In the genomic region with DNA sequence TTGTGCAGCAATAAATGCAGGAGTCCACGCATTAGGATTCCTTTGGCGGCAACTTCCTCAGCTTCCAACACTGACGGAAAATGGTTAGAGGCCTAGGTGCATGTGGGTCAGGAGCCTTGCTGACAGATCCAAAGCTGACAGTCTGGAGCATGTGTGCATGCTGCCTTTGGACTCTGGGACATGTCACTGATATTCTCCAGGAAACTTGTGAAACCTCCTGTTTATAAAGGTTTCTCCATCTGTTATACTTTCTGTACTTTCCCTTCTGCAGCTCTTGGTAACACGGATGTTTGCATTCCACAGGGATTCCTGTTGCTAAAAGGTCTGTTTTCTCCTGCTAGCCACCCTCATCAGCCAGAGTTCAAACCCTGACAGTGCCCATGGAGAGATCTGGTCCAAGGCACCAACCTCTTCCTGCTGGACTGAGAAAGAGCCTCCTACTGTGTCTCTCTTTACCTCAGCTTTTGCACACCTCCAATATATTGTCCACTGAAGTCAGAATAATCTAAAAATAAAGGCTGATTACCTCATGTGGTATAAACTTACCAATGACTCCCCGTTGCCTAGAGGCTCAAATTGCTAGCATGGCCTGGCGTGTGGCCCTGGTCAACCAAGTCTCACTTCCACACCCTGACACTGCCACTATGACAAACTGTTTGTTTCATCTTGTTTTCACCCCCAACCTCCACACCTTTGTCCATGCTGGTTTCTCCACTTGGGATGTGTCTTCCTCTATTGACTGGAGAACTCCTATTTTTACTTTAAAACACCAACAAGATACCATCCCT, we compare ENCODE assay signal across 22 cellular contexts. TPM values are rescaled to one million over a fixed set of nuclear protein-coding genes. Genes with fewer than 3 reads are reported as not detected.
DNase-seq lines count a peak whose midpoint lies in the region; ATAC-seq and TF ChIP-seq lines count a peak whose summit lies in the region.
"Had no signal": no experiment of that assay in that cellular context is flagged by ENCODE, and none has a peak within 500 bp of the region (broad histone marks: within the 10 kb centered on the region; RNA-seq: fewer than 3 reads in every experiment).

No MANE protein-coding gene starts in this region.

- no peak overlapping the region for H3K4me2 ChIP-seq in mesendoderm (ENCODE audit: low read length)

- no peak overlapping the region for H3K4me3 Mint-ChIP-seq in dendritic cell treated with granulocyte-macrophage colony-stimulating factor and Interleukin-4, amounts not matched to agents 40 ng/mL and 50 ng/mL, for 4 days
- H3K4me3 Mint-ChIP-seq: activated CD4-positive, alpha-beta T cell treated with anti-CD3 and anti-CD28 coated beads, Interleukin-2, amount 10 ng/mL, durations not matched to agents 24 days and 14 days; activated naive CD8-positive, alpha-beta T cell treated with anti-CD3 and anti-CD28 coated beads, Interleukin-2, amount 10 ng/mL, durations not matched to agents 7 days and 5 days; CD8-positive, alpha-beta T cell; memory B cell; stimulated activated naive CD8-positive, alpha-beta T cell treated with anti-CD3 and anti-CD28 coated beads, Interleukin-15, Interleukin-2, amounts not matched to agents 100 ng/mL and 50 ng/mL, for 24 hours had no signal

- WGBS in mesendoderm (ENCODE audit: extremely low coverage, insufficient coverage, low lambda C conversion rate): no CpG with 5 or more reads among the region's 6 CpGs

- H3K23ac ChIP-seq in mesendoderm (ENCODE audit: low read length): no peak overlapping the region

- TF ChIP-seq CTCF in thoracic aorta (IDR thresholded peaks at IDR 0.05): no peak

- H3K4ac ChIP-seq in mesendoderm (ENCODE audit: low read depth, low read length): no peak overlapping the region

- peak; percentile 14 for DNase-seq in DMS 273 (lab: John Stamatoyannopoulos, UW; ENCODE audit: unreplicated experiment)
- no peak for DNase-seq in DMS 273 treated with DMSO at 0.1 percent for 48 hours (lab: John Stamatoyannopoulos, UW)
- DNase-seq in left kidney (ENCODE audit: low read depth, low spot score): peak; percentile 46
- DNase-seq in thoracic aorta (ENCODE audit: low spot score): no peak
- no peak for DNase-seq in mesendoderm
- DNase-seq in posterior cingulate gyrus: no peak
- DNase-seq in NCI-H128 (lab: John Stamatoyannopoulos, UW; ENCODE audit: unreplicated experiment): no peak
- DNase-seq: activated CD4-positive, alpha-beta T cell treated with anti-CD3 and anti-CD28 coated beads, Interleukin-2, amount 10 ng/mL, durations not matched to agents 24 days and 14 days; activated naive CD8-positive, alpha-beta T cell treated with anti-CD3 and anti-CD28 coated beads, Interleukin-2, amount 10 ng/mL, durations not matched to agents 7 days and 5 days; CD8-positive, alpha-beta T cell; cortex of kidney; foreskin melanocyte; KBM-7; NCI-H1436 treated with DMSO at 0.1 percent for 48 hours; NCI-H446; T-helper 9 cell had no signal

- H3K27ac Mint-ChIP-seq in dendritic cell treated with granulocyte-macrophage colony-stimulating factor and Interleukin-4, amounts not matched to agents 40 ng/mL and 50 ng/mL, for 4 days: peak overlapping the region; percentile 76
- H3K27ac Mint-ChIP-seq: activated CD4-positive, alpha-beta T cell treated with anti-CD3 and anti-CD28 coated beads, Interleukin-2, amount 10 ng/mL, durations not matched to agents 24 days and 14 days; activated naive CD8-positive, alpha-beta T cell treated with anti-CD3 and anti-CD28 coated beads, Interleukin-2, amount 10 ng/mL, durations not matched to agents 7 days and 5 days; CD8-positive, alpha-beta T cell; memory B cell; stimulated activated naive CD8-positive, alpha-beta T cell treated with anti-CD3 and anti-CD28 coated beads, Interleukin-15, Interleukin-2, amounts not matched to agents 100 ng/mL and 50 ng/mL, for 24 hours had no signal

- no peak overlapping the region for H3K18ac ChIP-seq in mesendoderm (ENCODE audit: low read length)

- no peaks in the 10 kb centered on the region for H3K9me3 ChIP-seq in thoracic aorta
- H3K9me3 ChIP-seq: SJCRH30 had no signal

- no peaks in the 10 kb centered on the region for H3K9me3 Mint-ChIP-seq in dendritic cell treated with granulocyte-macrophage colony-stimulating factor and Interleukin-4, amounts not matched to agents 40 ng/mL and 50 ng/mL, for 4 days
- H3K9me3 Mint-ChIP-seq: activated naive CD8-positive, alpha-beta T cell treated with anti-CD3 and anti-CD28 coated beads, Interleukin-2, amount 10 ng/mL, durations not matched to agents 7 days and 5 days; CD8-positive, alpha-beta T cell had no signal

- intact Hi-C loops in dendritic cell treated with granulocyte-macrophage colony-stimulating factor and Interleukin-4, amounts not matched to agents 40 ng/mL and 50 ng/mL, for 4 days (cut with micrococcal nuclease): no loop called here
- intact Hi-C loops in posterior cingulate gyrus (cut with DNase I): no loop called here

- H3K27ac ChIP-seq in thoracic aorta: peak overlapping the region; percentile 75 to 80
- H3K27ac ChIP-seq in mesendoderm (ENCODE audit: low read depth, low read length): no peak overlapping the region
- H3K27ac ChIP-seq: 22Rv1, SJCRH30 had no signal

- no peak for ATAC-seq in thoracic aorta (ENCODE audit: insufficient number of reproducible peaks, low FRiP score, low read depth)
- ATAC-seq: CD8-positive, alpha-beta T cell; HCT116 had no signal

- no peak overlapping the region for H3K9ac ChIP-seq in mesendoderm (ENCODE audit: low read length)

- H4K5ac ChIP-seq in mesendoderm (ENCODE audit: low read length): no peak overlapping the region

- H3K36me3 Mint-ChIP-seq in dendritic cell treated with granulocyte-macrophage colony-stimulating factor and Interleukin-4, amounts not matched to agents 40 ng/mL and 50 ng/mL, for 4 days (ENCODE audit: low read depth): no peaks in the 10 kb centered on the region
- H3K36me3 Mint-ChIP-seq: activated naive CD8-positive, alpha-beta T cell treated with anti-CD3 and anti-CD28 coated beads, Interleukin-2, amount 10 ng/mL, durations not matched to agents 7 days and 5 days; CD8-positive, alpha-beta T cell had no signal

- peaks cover 77% of the 10 kb centered on the region for H3K36me3 ChIP-seq in thoracic aorta
- H3K36me3 ChIP-seq in mesendoderm (ENCODE audit: control insufficient read depth, insufficient read depth, low read length): no peaks in the 10 kb centered on the region
- H3K36me3 ChIP-seq: SJCRH30 had no signal

- no peak overlapping the region for H2BK120ac ChIP-seq in mesendoderm (ENCODE audit: low read depth, low read length)

- H3K56ac ChIP-seq in mesendoderm (ENCODE audit: low read length): no peak overlapping the region

- no peaks in the 10 kb centered on the region for H3K79me2 ChIP-seq in mesendoderm (ENCODE audit: control insufficient read depth, insufficient read depth, low read length)

- peaks cover 23 to 57% of the 10 kb centered on the region in 2 donors for H3K4me1 ChIP-seq in thoracic aorta (ENCODE audit: control insufficient read depth in 1 of 2, low read depth in 2 of 2)
- no peaks in the 10 kb centered on the region for H3K4me1 ChIP-seq in mesendoderm (ENCODE audit: control insufficient read depth, low read depth, low read length)

- no peak overlapping the region for H2AK5ac ChIP-seq in mesendoderm (ENCODE audit: low read length)

- H3K79me1 ChIP-seq in mesendoderm (ENCODE audit: low read length): no peaks in the 10 kb centered on the region

- no peak overlapping the region for H3K4me3 ChIP-seq in thoracic aorta
- no peak overlapping the region for H3K4me3 ChIP-seq in mesendoderm (ENCODE audit: low read length)
- H3K4me3 ChIP-seq: SJCRH30 had no signal

- H2BK15ac ChIP-seq in mesendoderm (replicated peaks; ENCODE audit: low read depth): no peak overlapping the region

- H3K4me1 Mint-ChIP-seq in dendritic cell treated with granulocyte-macrophage colony-stimulating factor and Interleukin-4, amounts not matched to agents 40 ng/mL and 50 ng/mL, for 4 days (ENCODE audit: low read depth): peaks cover 83% of the 10 kb centered on the region

- no peak overlapping the region for H4K8ac ChIP-seq in mesendoderm (ENCODE audit: low read depth, low read length)

- H2BK5ac ChIP-seq in mesendoderm (ENCODE audit: low read length): no peak overlapping the region

- peaks cover 23% of the 10 kb centered on the region for H3K27me3 Mint-ChIP-seq in dendritic cell treated with granulocyte-macrophage colony-stimulating factor and Interleukin-4, amounts not matched to agents 40 ng/mL and 50 ng/mL, for 4 days
- H3K27me3 Mint-ChIP-seq: activated CD4-positive, alpha-beta T cell treated with anti-CD3 and anti-CD28 coated beads, Interleukin-2, amount 10 ng/mL, durations not matched to agents 24 days and 14 days; memory B cell had no signal

- H3K27me3 ChIP-seq in thoracic aorta (replicated peaks; ENCODE audit: insufficient read depth) (no peaks in the 10 kb centered on the region), mesendoderm (ENCODE audit: insufficient read depth, low read length, poor library complexity) (no peaks in the 10 kb centered on the region)
- H3K27me3 ChIP-seq: SJCRH30 had no signal

RNA-seq across cellular contexts. Expression of a gene that starts 31.1 kb away (rescaled TPM):
- total RNA-seq in thoracic aorta: 100 to 1,000 TPM in 1 of 2 donors, 10 to 100 TPM in 1; 81.5 to 121 TPM
- 0.04 TPM for polyA plus RNA-seq in mesendoderm (2013, experiment 1 of 2)
- polyA plus RNA-seq in mesendoderm (2013, experiment 2 of 2): 0.08 TPM
- total RNA-seq: activated CD4-positive, alpha-beta T cell treated with anti-CD3 and anti-CD28 coated beads, Interleukin-2, amount 10 ng/mL, durations not matched to agents 24 days and 14 days; activated naive CD8-positive, alpha-beta T cell treated with anti-CD3 and anti-CD28 coated beads, Interleukin-2, amount 10 ng/mL, durations not matched to agents 7 days and 5 days; CD8-positive, alpha-beta T cell; SJCRH30 had no signal

RNA-seq across cellular contexts. Expression of a gene that starts 58.6 kb away (rescaled TPM):
- total RNA-seq in thoracic aorta: 10 to 100 TPM; 37.3 to 47.2 TPM
- 11.9 TPM for polyA plus RNA-seq in mesendoderm (2013, experiment 1 of 2)
- polyA plus RNA-seq in mesendoderm (2013, experiment 2 of 2): 12.2 TPM

Comparison
In these comparisons a context has a peak if more than half of its experiments do, and no peak if none do; other contexts are left out.
1. DNase-seq: peak in DMS 273 (single experiment) and left kidney (single experiment); none in DMS 273 treated with DMSO at 0.1 percent for 48 hours (single experiment), thoracic aorta (single experiment), mesendoderm (single experiment), posterior cingulate gyrus (0 of 10) and NCI-H128 (single experiment).